ENCODE assay signal across 8 cellular contexts in genomic region chr12:6950944-6951540, GRCh38. TPM values are rescaled to one million over a fixed set of nuclear protein-coding genes. Genes with fewer than 3 reads are reported as not detected.
DNase-seq lines count a peak whose midpoint lies in the region; ATAC-seq and TF ChIP-seq lines count a peak whose summit lies in the region.

PTPN6 (plus strand) TSS chr12:6951356; CDS start chr12:6951513, 157 bp downstream.

- WGBS in esophagus muscularis mucosa: 67% methylated on average over 17 of the region's 25 CpGs
- 67% methylated on average over 25 of the region's 25 CpGs for WGBS in prostate gland

- H3K4me3 ChIP-seq in HCT116 (replicated peaks in 1 of 2; ENCODE audit: low read depth in 1 of 2, low read length in 2 of 2): no peak within 1 kb of the TSS
- peak within 1 kb of the TSS; percentile 37 to 55 (median 42) for H3K4me3 ChIP-seq in esophagus muscularis mucosa
- H3K4me3 ChIP-seq in prostate gland: peak within 1 kb of the TSS; percentile 11 to 14

- DNase-seq in HCT116 (ENCODE audit: low read depth, low spot score) (no peak), esophagus muscularis mucosa (ENCODE audit: extremely low spot score) (no peak), prostate gland (ENCODE audit: low spot score) (no peak), iPS-NIHi7 (ENCODE audit: extremely low spot score) (no peak)
- peak; percentile 59 to 78 for DNase-seq in activated CD4-positive, alpha-beta T cell treated with anti-CD3 and anti-CD28 coated beads for 4 hours

- H3K9me3 ChIP-seq in HCT116 (ENCODE audit: control insufficient read depth in 1 of 2, insufficient read depth in 1 of 2, low read depth in 1 of 2, low read length in 2 of 2) (no peaks in the 10 kb centered on the region), esophagus muscularis mucosa (no peaks in the 10 kb centered on the region), prostate gland (no peaks in the 10 kb centered on the region)

- TF ChIP-seq RAD21 in HCT116 (IDR thresholded peaks at IDR 0.05; ENCODE audit: low read depth): no peak

- ATAC-seq in HCT116 (no peak), HG03159 (IDR thresholded peaks at IDR 0.05; ENCODE audit: unreplicated experiment) (no peak), HG02852 (IDR thresholded peaks at IDR 0.05; ENCODE audit: unreplicated experiment) (no peak)

- intact Hi-C loops in HCT116 (cut with micrococcal nuclease) (no loop called here), esophagus muscularis mucosa (cut with DNase I) (no loop called here), prostate gland (cut with DNase I) (no loop called here)

- no TSS peak for BruUV-seq in HCT116 (replicated peaks; lab: Mats Ljungman, UMichigan)

- no peak within 1 kb of the TSS for H3K9ac ChIP-seq in HCT116 (ENCODE audit: low read length)

- no peak within 1 kb of the TSS for H2AFZ ChIP-seq in HCT116 (ENCODE audit: low read depth, low read length, poor library complexity, severe bottlenecking)

- no peak for TF ChIP-seq POLR2A in HCT116 (IDR thresholded peaks at IDR 0.05; ENCODE audit: borderline replicate concordance, extremely low read depth, insufficient read depth, insufficient read length)
- TF ChIP-seq POLR2A in esophagus muscularis mucosa (IDR thresholded peaks at IDR 0.05; ENCODE audit: low read depth): no peak
- TF ChIP-seq POLR2A in prostate gland (IDR thresholded peaks at IDR 0.05): no peak

- no peaks in the 10 kb centered on the region for H3K9me2 ChIP-seq in HCT116 (ENCODE audit: insufficient read depth)

- RAD21 ChIA-PET in HCT116 (lab: Charles Lee; ENCODE audit: low non-redundant PET in 1 of 2, low total read pairs in 2 of 2, uncharacterized antibody in 2 of 2, unreplicated experiment in 2 of 2): no interaction called here

- TF ChIP-seq EP300 in esophagus muscularis mucosa (IDR thresholded peaks at IDR 0.05): no peak

- CTCF ChIA-PET in HCT116 (lab: Charles Lee): interaction anchor here (0.8 kb wide), 1 partner anchor 14 kb away, joined by 3 read pairs; no protein-coding TSS in a partner anchor

- H3K36me3 ChIP-seq in HCT116 (ENCODE audit: control insufficient read depth in 1 of 2, insufficient read depth in 2 of 2, low read length in 2 of 2) (no peaks in the 10 kb centered on the region), esophagus muscularis mucosa (peaks cover 0 to 14% (median 4%) of the 10 kb centered on the region in 4 donors), prostate gland (no peaks in the 10 kb centered on the region)

- H3K27me3 ChIP-seq in HCT116 (ENCODE audit: insufficient read depth, low read length) (no peaks in the 10 kb centered on the region), esophagus muscularis mucosa (no peaks in the 10 kb centered on the region), prostate gland (replicated peaks; ENCODE audit: insufficient read depth) (no peaks in the 10 kb centered on the region)

- no peaks in the 10 kb centered on the region for H4K20me1 ChIP-seq in HCT116 (ENCODE audit: insufficient read depth)

- 0 out of 2 replicates have a peak within 1 kb of the TSS, but pooled peaks have one; percentile 2 for H3K27ac ChIP-seq in 22Rv1
- no peak within 1 kb of the TSS for H3K27ac ChIP-seq in HCT116 (ENCODE audit: low read depth, low read length)
- peak within 1 kb of the TSS; percentile 31 to 72 (median 58) for H3K27ac ChIP-seq in esophagus muscularis mucosa (replicated peaks in 1 of 4)
- no peak within 1 kb of the TSS for H3K27ac ChIP-seq in prostate gland

- POLR2A ChIA-PET in HCT116 (lab: Charles Lee): no interaction called here

- H3K4me1 ChIP-seq in HCT116 (ENCODE audit: control insufficient read depth in 1 of 2, insufficient read depth in 2 of 2, low read length in 2 of 2) (peaks cover 11 to 32% of the 10 kb centered on the region in 2 experiments), esophagus muscularis mucosa (peaks cover 10 to 21% (median 15%) of the 10 kb centered on the region in 4 donors), prostate gland (replicated peaks) (peaks cover 6% of the 10 kb centered on the region)

- H3K79me2 ChIP-seq in HCT116 (ENCODE audit: insufficient read depth, low read length): peaks cover 6% of the 10 kb centered on the region; the same call in 1 of the 2 replicates

- TF ChIP-seq CTCF in 22Rv1 (IDR thresholded peaks at IDR 0.05) (no peak), HCT116 (IDR thresholded peaks at IDR 0.05 in 2 of 3, conservative IDR thresholded peaks at IDR 0.05 in 1 of 3; ENCODE audit: borderline replicate concordance in 1 of 3, insufficient read depth in 1 of 3, low read depth in 2 of 3, low read length in 2 of 3) (no peak), esophagus muscularis mucosa (IDR thresholded peaks at IDR 0.05) (no peak), prostate gland (IDR thresholded peaks at IDR 0.05) (no peak)

- H3K4me2 ChIP-seq in HCT116 (ENCODE audit: low read length): no peak within 1 kb of the TSS

TF ChIP-seq in HCT116, 20 proteins besides CTCF, POLR2A, EP300 and RAD21:
- TF ChIP-seq SIN3A (IDR thresholded peaks at IDR 0.05; ENCODE audit: low read depth) (no peak), CBX3 (IDR thresholded peaks at IDR 0.05; ENCODE audit: low read depth) (no peak), JUND (IDR thresholded peaks at IDR 0.05) (no peak), EZH2phosphoT487 (IDR thresholded peaks at IDR 0.05; ENCODE audit: borderline replicate concordance) (no peak), ZBTB33 (IDR thresholded peaks at IDR 0.05; ENCODE audit: extremely low read depth, insufficient replicate concordance, low read length) (no peak), POLR2AphosphoS5 (IDR thresholded peaks at IDR 0.05; ENCODE audit: low read depth, low read length) (no peak), EZH2 (IDR thresholded peaks at IDR 0.05) (no peak), ZFX (IDR thresholded peaks at IDR 0.05) (no peak), SRF (IDR thresholded peaks at IDR 0.05; ENCODE audit: low read depth) (no peak), SP1 (IDR thresholded peaks at IDR 0.05; ENCODE audit: low read depth) (no peak), CEBPB (IDR thresholded peaks at IDR 0.05; ENCODE audit: low read depth) (no peak), ELF1 (IDR thresholded peaks at IDR 0.05; ENCODE audit: borderline replicate concordance, low read depth) (no peak), YY1 (IDR thresholded peaks at IDR 0.05; ENCODE audit: extremely low read depth, insufficient replicate concordance, low read depth, low read length) (no peak), FOSL1 (IDR thresholded peaks at IDR 0.05; ENCODE audit: low read depth) (no peak), EGR1 (IDR thresholded peaks at IDR 0.05; ENCODE audit: low read depth) (no peak), TCF7L2 (IDR thresholded peaks at IDR 0.05; ENCODE audit: borderline replicate concordance, extremely low read depth, insufficient read depth, insufficient read length) (no peak), MAX (IDR thresholded peaks at IDR 0.05) (no peak)
- TF ChIP-seq, protein P1, sequence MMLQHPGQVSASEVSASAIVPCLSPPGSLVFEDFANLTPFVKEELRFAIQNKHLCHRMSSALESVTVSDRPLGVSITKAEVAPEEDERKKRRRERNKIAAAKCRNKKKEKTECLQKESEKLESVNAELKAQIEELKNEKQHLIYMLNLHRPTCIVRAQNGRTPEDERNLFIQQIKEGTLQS (IDR thresholded peaks at IDR 0.05): no peak
- TF ChIP-seq, protein P2, sequence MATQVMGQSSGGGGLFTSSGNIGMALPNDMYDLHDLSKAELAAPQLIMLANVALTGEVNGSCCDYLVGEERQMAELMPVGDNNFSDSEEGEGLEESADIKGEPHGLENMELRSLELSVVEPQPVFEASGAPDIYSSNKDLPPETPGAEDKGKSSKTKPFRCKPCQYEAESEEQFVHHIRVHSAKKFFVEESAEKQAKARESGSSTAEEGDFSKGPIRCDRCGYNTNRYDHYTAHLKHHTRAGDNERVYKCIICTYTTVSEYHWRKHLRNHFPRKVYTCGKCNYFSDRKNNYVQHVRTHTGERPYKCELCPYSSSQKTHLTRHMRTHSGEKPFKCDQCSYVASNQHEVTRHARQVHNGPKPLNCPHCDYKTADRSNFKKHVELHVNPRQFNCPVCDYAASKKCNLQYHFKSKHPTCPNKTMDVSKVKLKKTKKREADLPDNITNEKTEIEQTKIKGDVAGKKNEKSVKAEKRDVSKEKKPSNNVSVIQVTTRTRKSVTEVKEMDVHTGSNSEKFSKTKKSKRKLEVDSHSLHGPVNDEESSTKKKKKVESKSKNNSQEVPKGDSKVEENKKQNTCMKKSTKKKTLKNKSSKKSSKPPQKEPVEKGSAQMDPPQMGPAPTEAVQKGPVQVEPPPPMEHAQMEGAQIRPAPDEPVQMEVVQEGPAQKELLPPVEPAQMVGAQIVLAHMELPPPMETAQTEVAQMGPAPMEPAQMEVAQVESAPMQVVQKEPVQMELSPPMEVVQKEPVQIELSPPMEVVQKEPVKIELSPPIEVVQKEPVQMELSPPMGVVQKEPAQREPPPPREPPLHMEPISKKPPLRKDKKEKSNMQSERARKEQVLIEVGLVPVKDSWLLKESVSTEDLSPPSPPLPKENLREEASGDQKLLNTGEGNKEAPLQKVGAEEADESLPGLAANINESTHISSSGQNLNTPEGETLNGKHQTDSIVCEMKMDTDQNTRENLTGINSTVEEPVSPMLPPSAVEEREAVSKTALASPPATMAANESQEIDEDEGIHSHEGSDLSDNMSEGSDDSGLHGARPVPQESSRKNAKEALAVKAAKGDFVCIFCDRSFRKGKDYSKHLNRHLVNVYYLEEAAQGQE (IDR thresholded peaks at IDR 0.05; ENCODE audit: low read depth): no peak

RNA-seq across cellular contexts. Expression of gene PTPN6, which starts in this region (rescaled TPM):
- total RNA-seq in HCT116 (2021; ENCODE audit: unreplicated experiment): 47.7 TPM
- polyA plus RNA-seq in HCT116 (2012): 63.9 and 64.2 TPM in 2 replicates
- total RNA-seq in esophagus muscularis mucosa: 10 to 100 TPM in 3 of 4 donors, 1 to 10 TPM in 1; 9.1 to 16.9 (median 13.3) TPM
- 10 to 100 TPM; 30.6 to 43.2 TPM for total RNA-seq in prostate gland

Comparison
In these comparisons a context has a peak if more than half of its experiments do, and no peak if none do; other contexts are left out.
1. H3K27ac ChIP-seq: peak in 22Rv1 (single experiment) and esophagus muscularis mucosa (4 of 4); none in HCT116 (single experiment) and prostate gland (0 of 2).
2. DNase-seq: peak in activated CD4-positive, alpha-beta T cell treated with anti-CD3 and anti-CD28 coated beads for 4 hours (2 of 2); none in HCT116 (single experiment), esophagus muscularis mucosa (single experiment), prostate gland (single experiment) and iPS-NIHi7 (single experiment).
3. H3K4me3 ChIP-seq: peak in esophagus muscularis mucosa (4 of 4) and prostate gland (2 of 2); none in HCT116 (0 of 2).